Comparison of ENCODE assay signal across 16 cellular contexts in the genomic region with DNA sequence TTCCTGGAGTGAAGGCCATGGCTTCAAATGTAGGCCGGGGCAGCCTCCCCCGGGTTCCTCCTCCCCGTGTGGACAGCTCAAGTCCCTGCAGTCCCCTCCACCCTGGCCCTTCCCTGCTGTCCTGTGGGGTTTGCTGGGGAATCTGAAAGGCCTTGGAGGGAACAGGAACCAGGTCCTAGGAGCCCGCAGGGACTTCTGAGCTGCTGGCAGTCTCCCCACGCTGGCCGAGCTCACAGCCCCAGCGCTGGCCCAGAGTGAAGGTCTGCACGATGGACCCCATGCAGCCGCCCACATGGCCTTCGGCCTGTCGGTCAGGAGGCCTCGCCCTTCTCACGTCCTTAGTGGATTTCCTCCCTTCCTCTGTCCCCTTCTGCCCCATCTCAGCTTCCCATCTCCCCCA. TPM values are rescaled to one million over a fixed set of nuclear protein-coding genes. Genes with fewer than 3 reads are reported as not detected.
DNase-seq lines count a peak whose midpoint lies in the region; TF ChIP-seq lines count a peak whose summit lies in the region.
"Had no signal": no experiment of that assay in that cellular context is flagged by ENCODE, and none has a peak within 500 bp of the region (broad histone marks: within the 10 kb centered on the region; RNA-seq: fewer than 3 reads in every experiment).

No MANE protein-coding gene starts in this region.

- 82 to 87% methylated on average over 13 of the region's 13 CpGs for WGBS in sigmoid colon, 2 donors
- WGBS in adrenal gland, 4 donors: 64 to 74% (median 72%) methylated on average over 12 to 13 of the region's 13 CpGs

- TF ChIP-seq POLR2A in sigmoid colon (IDR thresholded peaks at IDR 0.05): no peak
- TF ChIP-seq POLR2A in adrenal gland (IDR thresholded peaks at IDR 0.05): no peak

- DNase-seq in H7 (peak; percentile 73), left kidney (ENCODE audit: low read depth, low spot score) (peak; percentile 57), sigmoid colon (no peak), MM.1S (no peak), adrenal gland (no peak), midbrain (lab: John Stamatoyannopoulos, UW) (no peak)
- DNase-seq in stimulated activated CD4-positive, alpha-beta T cell treated with anti-CD3 and anti-CD28 coated beads, Interleukin-4, amount 100 ng/mL, for 4 hours: no peak
- DNase-seq: activated CD4-positive, alpha-beta T cell treated with anti-CD3 and anti-CD28 coated beads, Interleukin-2, amount 10 ng/mL, durations not matched to agents 24 days and 14 days; activated naive CD4-positive, alpha-beta T cell treated with anti-CD3 and anti-CD28 coated beads, Interleukin-2, amount 50 U/mL, for 16 hours; effector CD4-positive, alpha-beta T cell; NCI-H2081; NCI-H524 treated with DMSO at 0.1 percent for 48 hours had no signal

- no peaks in the 10 kb centered on the region for H3K9me3 ChIP-seq in sigmoid colon
- H3K9me3 ChIP-seq in MM.1S (replicated peaks; ENCODE audit: insufficient read depth, low read length): no peaks in the 10 kb centered on the region
- no peaks in the 10 kb centered on the region for H3K9me3 ChIP-seq in adrenal gland (replicated peaks in 1 of 3)
- H3K9me3 ChIP-seq: MG63, neutrophil, suprapubic skin had no signal

- peaks cover 65% of the 10 kb centered on the region for H3K4me1 Mint-ChIP-seq in brain
- H3K4me1 Mint-ChIP-seq: activated CD4-positive, alpha-beta T cell treated with anti-CD3 and anti-CD28 coated beads, Interleukin-2, amount 10 ng/mL, durations not matched to agents 24 days and 14 days had no signal

- H3K27me3 ChIP-seq in H7 (ENCODE audit: control insufficient read depth, insufficient read depth, low read length): no peaks in the 10 kb centered on the region
- no peaks in the 10 kb centered on the region for H3K27me3 ChIP-seq in sigmoid colon
- H3K27me3 ChIP-seq in MM.1S (replicated peaks; ENCODE audit: insufficient read depth, low read length): no peaks in the 10 kb centered on the region
- H3K27me3 ChIP-seq in adrenal gland: no peaks in the 10 kb centered on the region
- H3K27me3 ChIP-seq: MG63, neutrophil, suprapubic skin had no signal

- H3K4me3 ChIP-seq in H7 (ENCODE audit: insufficient read depth, low read depth, low read length) (no peak overlapping the region), sigmoid colon (no peak overlapping the region), MM.1S (ENCODE audit: low read length) (no peak overlapping the region), adrenal gland (no peak overlapping the region)
- H3K4me3 ChIP-seq: MG63, suprapubic skin had no signal

- TF ChIP-seq CTCF in brain (conservative IDR thresholded peaks at IDR 0.05): no peak
- TF ChIP-seq CTCF in sigmoid colon (IDR thresholded peaks at IDR 0.05): no peak
- TF ChIP-seq CTCF in MM.1S (IDR thresholded peaks at IDR 0.05; ENCODE audit: low read length): no peak
- TF ChIP-seq CTCF in adrenal gland (IDR thresholded peaks at IDR 0.05): peak in 1 of 6 experiments; percentile 6

- no peaks in the 10 kb centered on the region for H4K20me1 ChIP-seq in MM.1S (ENCODE audit: insufficient read depth, low read length)

- no peaks in the 10 kb centered on the region for H3K36me3 ChIP-seq in H7 (replicated peaks; ENCODE audit: control insufficient read depth, insufficient read depth, low read length)
- H3K36me3 ChIP-seq in sigmoid colon: no peaks in the 10 kb centered on the region
- H3K36me3 ChIP-seq in MM.1S (replicated peaks; ENCODE audit: insufficient read depth, low read length): no peaks in the 10 kb centered on the region
- H3K36me3 ChIP-seq in adrenal gland (replicated peaks in 1 of 2): no peaks in the 10 kb centered on the region
- H3K36me3 ChIP-seq: MG63, neutrophil, suprapubic skin had no signal

- no peak overlapping the region for H3K9ac ChIP-seq in MM.1S (ENCODE audit: low read length)

- peaks cover 11% of the 10 kb centered on the region; the same call in 1 of the 2 replicates for H3F3A ChIP-seq in MM.1S (ENCODE audit: insufficient read depth, low read length)

- H3K9me2 ChIP-seq in MM.1S (replicated peaks; ENCODE audit: insufficient read depth, low read length): no peaks in the 10 kb centered on the region

- H2AFZ ChIP-seq in MM.1S (ENCODE audit: low read length): no peak overlapping the region

- no peak for TF ChIP-seq EP300 in sigmoid colon (IDR thresholded peaks at IDR 0.05)

- peaks cover 0 to 71% (median 56%) of the 10 kb centered on the region in 4 donors for H3K4me1 ChIP-seq in sigmoid colon
- H3K4me1 ChIP-seq in MM.1S (ENCODE audit: low read length): peaks cover 14% of the 10 kb centered on the region
- H3K4me1 ChIP-seq in adrenal gland (replicated peaks in 1 of 2): peaks cover 12 to 25% of the 10 kb centered on the region in 2 donors

- H3K79me2 ChIP-seq in MM.1S (ENCODE audit: low read length): no peaks in the 10 kb centered on the region

- H3K27me3 Mint-ChIP-seq in brain: no peaks in the 10 kb centered on the region
- H3K27me3 Mint-ChIP-seq: activated CD4-positive, alpha-beta T cell treated with anti-CD3 and anti-CD28 coated beads, Interleukin-2, amount 10 ng/mL, durations not matched to agents 24 days and 14 days had no signal

- intact Hi-C loops in sigmoid colon (cut with DNase I): no loop called here
- intact Hi-C loops in adrenal gland (cut with DNase I): no loop called here

- no peak overlapping the region for H3K4me2 ChIP-seq in MM.1S (ENCODE audit: low read depth, low read length)

- H3K27ac ChIP-seq in sigmoid colon (peak overlapping the region; percentile 14 to 52 (median 40)), MM.1S (ENCODE audit: low read length) (no peak overlapping the region), adrenal gland (no peak overlapping the region)
- H3K27ac ChIP-seq: neutrophil, suprapubic skin had no signal

- H3K9me3 Mint-ChIP-seq in brain: peaks cover 0 to 6% (median 0%) of the 10 kb centered on the region in 5 experiments
- H3K9me3 Mint-ChIP-seq: activated CD4-positive, alpha-beta T cell treated with anti-CD3 and anti-CD28 coated beads, Interleukin-2, amount 10 ng/mL, durations not matched to agents 24 days and 14 days had no signal

- no peaks in the 10 kb centered on the region for H3K36me3 Mint-ChIP-seq in brain

- H3K27ac Mint-ChIP-seq in brain: peak overlapping the region; percentile 5 to 96 (median 73)
- H3K27ac Mint-ChIP-seq: activated CD4-positive, alpha-beta T cell treated with anti-CD3 and anti-CD28 coated beads, Interleukin-2, amount 10 ng/mL, durations not matched to agents 24 days and 14 days had no signal

- peak overlapping the region in 1 of 5 experiments; percentile 68 for H3K4me3 Mint-ChIP-seq in brain
- H3K4me3 Mint-ChIP-seq: activated CD4-positive, alpha-beta T cell treated with anti-CD3 and anti-CD28 coated beads, Interleukin-2, amount 10 ng/mL, durations not matched to agents 24 days and 14 days had no signal

RNA-seq across cellular contexts. Expression of gene NOTCH1, which starts 25.7 kb away (rescaled TPM):
- 32.2 and 33.3 TPM in 2 replicates for total RNA-seq in H7 (2014; rRNA removed; shearing (Covaris generic))
- 12.3 TPM for polyA plus RNA-seq in brain (ENCODE audit: insufficient read depth, low read depth, low replicate concordance)
- total RNA-seq in sigmoid colon: 10 to 100 TPM; 16.6 to 36.0 (median 31.8) TPM
- polyA plus RNA-seq in sigmoid colon: 10 to 100 TPM in 1 of 3 donors, 1 to 10 TPM in 2; 1.8 to 30.8 (median 3.7) TPM
- total RNA-seq in adrenal gland: 10 to 100 TPM; 18.1 to 31.5 (median 25.7) TPM
- 10 to 100 TPM in 1 of 3 donors, 1 to 10 TPM in 1, under 1 TPM in 1; 0.81 to 21.2 (median 6.2) TPM for polyA plus RNA-seq in adrenal gland

Comparison
In these comparisons a context has a peak if more than half of its experiments do, and no peak if none do; other contexts are left out.
1. DNase-seq: peak in H7 (single experiment) and left kidney (single experiment); none in sigmoid colon (single experiment), MM.1S (single experiment), adrenal gland (0 of 7), stimulated activated CD4-positive, alpha-beta T cell treated with anti-CD3 and anti-CD28 coated beads, Interleukin-4, amount 100 ng/mL, for 4 hours (0 of 2) and midbrain (single experiment).
2. H3K27ac ChIP-seq: peak in sigmoid colon (4 of 4); none in MM.1S (single experiment) and adrenal gland (0 of 5).